Comparison of ENCODE assay signal across 8 cellular contexts in genomic region chr10:72308320-72308987, GRCh38. TPM values are rescaled to one million over a fixed set of nuclear protein-coding genes. Genes with fewer than 3 reads are reported as not detected.
DNase-seq lines count a peak whose midpoint lies in the region; ATAC-seq and TF ChIP-seq lines count a peak whose summit lies in the region.

No MANE protein-coding gene starts in this region.

- TF ChIP-seq POLR2A in breast epithelium (IDR thresholded peaks at IDR 0.05) = no peak

- ATAC-seq in lower lobe of right lung (peak; percentile 56 to 64), HG03439 (IDR thresholded peaks at IDR 0.05; ENCODE audit: unreplicated experiment) (no peak)

- CTCF ChIA-PET in HEK293T (lab: Yijun Ruan, JAX) = no interaction called here

- H3K27me3 ChIP-seq in breast epithelium (no peaks in the 10 kb centered on the region), lower lobe of right lung (ENCODE audit: low read depth) (no peaks in the 10 kb centered on the region), ascending aorta (no peaks in the 10 kb centered on the region)

- H3K4me3 ChIP-seq in breast epithelium (no peak overlapping the region), lower lobe of right lung (no peak overlapping the region), ascending aorta (no peak overlapping the region)

- TF ChIP-seq CTCF in breast epithelium (IDR thresholded peaks at IDR 0.05) (no peak), lower lobe of right lung (IDR thresholded peaks at IDR 0.05) (no peak), ascending aorta (IDR thresholded peaks at IDR 0.05) (no peak)

- H3K27ac ChIP-seq in breast epithelium (peak overlapping the region; percentile 29 to 51), lower lobe of right lung (peak overlapping the region; percentile 70), ascending aorta (peak overlapping the region in 1 of 2 donors; percentile 27)

- H3K4me1 ChIP-seq in breast epithelium (peaks cover 0 to 10% of the 10 kb centered on the region in 2 donors), lower lobe of right lung (peaks cover 58% of the 10 kb centered on the region), ascending aorta (peaks cover 0 to 14% of the 10 kb centered on the region in 2 donors)

- intact Hi-C loops in breast epithelium (cut with DNase I; ENCODE audit: low total_unique reads) (no loop called here), lower lobe of right lung (cut with DNase I) (no loop called here), ascending aorta (cut with DNase I) (no loop called here)

- H3K9me3 ChIP-seq in breast epithelium = no peaks in the 10 kb centered on the region
- no peaks in the 10 kb centered on the region for H3K9me3 ChIP-seq in lower lobe of right lung
- H3K9me3 ChIP-seq in ascending aorta = no peaks in the 10 kb centered on the region

- peak; percentile 87 for DNase-seq in EL
- peak; percentile 34 to 54 for DNase-seq in NOMO-1 (lab: John Stamatoyannopoulos, UW; ENCODE audit: unreplicated experiment in 2 of 2)
- DNase-seq in breast epithelium (ENCODE audit: low spot score in 2 of 2) = no peak
- DNase-seq in lower lobe of right lung = no peak
- DNase-seq in ascending aorta (ENCODE audit: low spot score in 2 of 2) = no peak
- DNase-seq in HEK293T (ENCODE audit: extremely low spot score) = no peak
- no peak for DNase-seq in NCI-H1092 treated with DMSO at 0.1 percent for 48 hours (lab: John Stamatoyannopoulos, UW)

- no peaks in the 10 kb centered on the region for H3K36me3 ChIP-seq in breast epithelium
- H3K36me3 ChIP-seq in lower lobe of right lung = no peaks in the 10 kb centered on the region
- H3K36me3 ChIP-seq in ascending aorta = no peaks in the 10 kb centered on the region

- POLR2A ChIA-PET in HEK293T (lab: Yijun Ruan, JAX) = interaction anchor here (0.5 to 2.8 kb wide), 5 partner anchors 12 to 34 kb away, joined by 3 to 32 read pairs (median 3); partner anchors contain the start of gene DDIT4

TF ChIP-seq in HEK293T, 16 proteins besides CTCF, POLR2A, EP300 and RAD21:
- TF ChIP-seq FOXA1 (IDR thresholded peaks at IDR 0.05) (no peak), BHLHE40 (IDR thresholded peaks at IDR 0.05; ENCODE audit: borderline replicate concordance) (no peak), SP1 (IDR thresholded peaks at IDR 0.05) (no peak), ZNF384 (IDR thresholded peaks at IDR 0.05) (no peak), FOXM1 (IDR thresholded peaks at IDR 0.05; ENCODE audit: borderline replicate concordance) (no peak), L3MBTL2 (conservative IDR thresholded peaks at IDR 0.05) (no peak), ARNT (IDR thresholded peaks at IDR 0.05) (no peak), SUZ12 (IDR thresholded peaks at IDR 0.05) (no peak), FOXK2 (IDR thresholded peaks at IDR 0.05) (no peak), HDGF (IDR thresholded peaks at IDR 0.05; ENCODE audit: borderline replicate concordance) (no peak), PKNOX1 (IDR thresholded peaks at IDR 0.05) (no peak)

RNA-seq across cellular contexts. Expression of gene DDIT4, which starts 34.7 kb away (rescaled TPM):
- 100 to 1,000 TPM; 183 to 555 (median 341) TPM for total RNA-seq in breast epithelium
- total RNA-seq in lower lobe of right lung = 161 TPM
- total RNA-seq in ascending aorta = 394 TPM

RNA-seq across cellular contexts. Expression of gene DNAJB12, which starts 46.3 kb away (rescaled TPM):
- total RNA-seq in breast epithelium (10 to 100 TPM; 38.4 to 48.1 (median 38.7) TPM), lower lobe of right lung (44.7 TPM), ascending aorta (46.1 TPM)

Comparison
In these comparisons a context has a peak if more than half of its experiments do, and no peak if none do; other contexts are left out.
1. DNase-seq: peak in EL (single experiment) and NOMO-1 (2 of 2); none in breast epithelium (0 of 2), lower lobe of right lung (single experiment), ascending aorta (0 of 2), HEK293T (single experiment) and NCI-H1092 treated with DMSO at 0.1 percent for 48 hours (single experiment).